ENCODE assay signal across 25 cellular contexts in the genomic region with DNA sequence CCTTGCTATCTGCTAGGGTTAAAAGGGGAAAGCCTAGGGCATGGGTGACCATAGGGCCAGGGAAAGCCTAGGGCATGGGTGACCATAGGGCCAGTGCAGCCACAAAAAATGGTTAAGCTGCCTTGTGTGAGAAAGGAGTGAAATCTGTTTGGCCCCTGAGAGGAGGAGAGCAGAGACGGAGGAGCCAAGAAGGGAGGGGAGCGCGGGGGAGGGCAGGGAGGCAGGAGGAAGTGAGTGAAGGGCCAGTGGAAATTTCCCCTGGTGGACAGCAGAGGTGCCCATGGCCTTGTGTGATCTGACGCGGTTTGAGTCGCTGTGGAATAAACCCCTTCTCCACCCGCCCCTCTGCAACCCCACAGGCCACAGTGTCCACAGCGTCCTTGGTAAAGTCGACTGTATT. TPM values are rescaled to one million over a fixed set of nuclear protein-coding genes. Genes with fewer than 3 reads are reported as not detected.
"Had no signal": no experiment of that assay in that cellular context is flagged by ENCODE, and none has a peak within 500 bp of the region (broad histone marks: within the 10 kb centered on the region; RNA-seq: fewer than 3 reads in every experiment).

No MANE protein-coding gene starts in this region.

- H3K4me3 Mint-ChIP-seq: activated B cell treated with CpG ODN at 0.5 μM for 24 hours; activated CD4-positive, alpha-beta memory T cell treated with anti-CD3 and anti-CD28 coated beads, Interleukin-2, amount 10 ng/mL, durations not matched to agents 7 days and 5 days; activated CD4-positive, alpha-beta T cell treated with anti-CD3 and anti-CD28 coated beads, Interleukin-2, amount 10 ng/mL, durations not matched to agents 7 days and 5 days; activated naive CD4-positive, alpha-beta T cell treated with anti-CD3 and anti-CD28 coated beads, Interleukin-2, amount 50 U/mL, for 24 hours; T-helper 17 cell had no signal

- H3K9me3 Mint-ChIP-seq: activated B cell treated with CpG ODN at 0.5 μM for 24 hours; activated CD4-positive, alpha-beta memory T cell treated with anti-CD3 and anti-CD28 coated beads, Interleukin-2, amount 10 ng/mL, durations not matched to agents 7 days and 5 days; activated CD4-positive, alpha-beta T cell treated with anti-CD3 and anti-CD28 coated beads, Interleukin-2, amount 10 ng/mL, durations not matched to agents 7 days and 5 days; activated naive CD4-positive, alpha-beta T cell treated with anti-CD3 and anti-CD28 coated beads, Interleukin-2, amount 50 U/mL, for 24 hours; activated T-helper 2 cell treated with anti-CD3 and anti-CD28 coated beads, Interferon-gamma antibody, Interleukin-2, Interleukin-4, amounts not matched to agents 10 μg/mL and 5 μg/mL and 100 μg/mL, durations not matched to agents 14 hours and 24 hours and 36 hours had no signal

- H3K36me3 Mint-ChIP-seq: activated naive CD4-positive, alpha-beta T cell treated with anti-CD3 and anti-CD28 coated beads, Interleukin-2, amount 50 U/mL, for 24 hours had no signal

- H3K27me3 Mint-ChIP-seq: activated naive CD4-positive, alpha-beta T cell treated with anti-CD3 and anti-CD28 coated beads, Interleukin-2, amount 50 U/mL, for 24 hours had no signal

- H3K4me3 ChIP-seq: cardiac muscle cell, Peyer's patch, SJCRH30 had no signal

- ATAC-seq: T-helper 17 cell had no signal

- H3K4me1 ChIP-seq: SJCRH30 had no signal

- H3K36me3 ChIP-seq: brain microvascular endothelial cell, cardiac muscle cell, Peyer's patch, SJCRH30 had no signal

- H3K27ac ChIP-seq: brain microvascular endothelial cell, cardiac muscle cell, Peyer's patch, SJCRH30 had no signal

- H3K4me1 Mint-ChIP-seq: activated naive CD4-positive, alpha-beta T cell treated with anti-CD3 and anti-CD28 coated beads, Interleukin-2, amount 50 U/mL, for 24 hours had no signal

- H3K27ac Mint-ChIP-seq: activated B cell treated with CpG ODN at 0.5 μM for 24 hours; activated CD4-positive, alpha-beta memory T cell treated with anti-CD3 and anti-CD28 coated beads, Interleukin-2, amount 10 ng/mL, durations not matched to agents 7 days and 5 days; activated CD4-positive, alpha-beta T cell treated with anti-CD3 and anti-CD28 coated beads, Interleukin-2, amount 10 ng/mL, durations not matched to agents 7 days and 5 days; activated naive CD4-positive, alpha-beta T cell treated with anti-CD3 and anti-CD28 coated beads, Interleukin-2, amount 50 U/mL, for 24 hours; activated T-helper 2 cell treated with anti-CD3 and anti-CD28 coated beads, Interferon-gamma antibody, Interleukin-2, Interleukin-4, amounts not matched to agents 10 μg/mL and 5 μg/mL and 100 μg/mL, durations not matched to agents 14 hours and 24 hours and 36 hours; T-helper 17 cell had no signal

- DNase-seq: activated B cell treated with CpG ODN at 0.5 μM for 24 hours; activated CD4-positive, alpha-beta memory T cell treated with anti-CD3 and anti-CD28 coated beads, Interleukin-2, amount 10 ng/mL, durations not matched to agents 7 days and 5 days; activated CD4-positive, alpha-beta T cell treated with anti-CD3 and anti-CD28 coated beads for 1 hour; activated CD4-positive, alpha-beta T cell treated with anti-CD3 and anti-CD28 coated beads, Interleukin-2, amount 10 ng/mL, durations not matched to agents 7 days and 5 days; activated naive CD4-positive, alpha-beta T cell; activated T-cell treated with anti-CD3 and anti-CD28 coated beads for 4 hours; activated T-cell treated with anti-CD3 and anti-CD28 coated beads, Interleukin-2, amount 50 U/mL, for 48 hours; brain microvascular endothelial cell; Kasumi-1; KBM-7; NCI-H1105 treated with DMSO at 0.1 percent for 48 hours; NCI-H1436 treated with DMSO at 0.1 percent for 48 hours; NCI-H187; NCI-H2081; NCI-H446; Peyer's patch; Right ventricle myocardium superior; SJCRH30; T-helper 17 cell; T-helper 9 cell had no signal

- H3K27me3 ChIP-seq: cardiac muscle cell, Peyer's patch had no signal

- H3K9me3 ChIP-seq: Peyer's patch, SJCRH30 had no signal

RNA-seq across cellular contexts. Expression of a gene that starts 0.6 kb away (rescaled TPM):
- total RNA-seq: activated B cell treated with CpG ODN at 0.5 μM for 24 hours; activated CD4-positive, alpha-beta memory T cell treated with anti-CD3 and anti-CD28 coated beads, Interleukin-2, amount 10 ng/mL, durations not matched to agents 7 days and 5 days; activated CD4-positive, alpha-beta T cell treated with anti-CD3 and anti-CD28 coated beads, Interleukin-2, amount 10 ng/mL, durations not matched to agents 7 days and 5 days; activated CD8-positive, alpha-beta memory T cell treated with anti-CD3 and anti-CD28 coated beads for 36 hours; activated T-helper 2 cell treated with anti-CD3 and anti-CD28 coated beads, Interferon-gamma antibody, Interleukin-2, Interleukin-4, amounts not matched to agents 10 μg/mL and 5 μg/mL and 100 μg/mL, durations not matched to agents 14 hours and 24 hours and 36 hours; astrocyte; Peyer's patch; Right ventricle myocardium superior; SJCRH30; T-helper 17 cell had no signal

RNA-seq across cellular contexts. Expression of a gene that starts 10.4 kb away (rescaled TPM):
- total RNA-seq: activated B cell treated with CpG ODN at 0.5 μM for 24 hours; activated CD4-positive, alpha-beta memory T cell treated with anti-CD3 and anti-CD28 coated beads, Interleukin-2, amount 10 ng/mL, durations not matched to agents 7 days and 5 days; activated CD4-positive, alpha-beta T cell treated with anti-CD3 and anti-CD28 coated beads, Interleukin-2, amount 10 ng/mL, durations not matched to agents 7 days and 5 days; activated CD8-positive, alpha-beta memory T cell treated with anti-CD3 and anti-CD28 coated beads for 36 hours; activated T-helper 2 cell treated with anti-CD3 and anti-CD28 coated beads, Interferon-gamma antibody, Interleukin-2, Interleukin-4, amounts not matched to agents 10 μg/mL and 5 μg/mL and 100 μg/mL, durations not matched to agents 14 hours and 24 hours and 36 hours; astrocyte; Peyer's patch; T-helper 17 cell had no signal

RNA-seq across cellular contexts. Expression of a gene that starts 21.6 kb away (rescaled TPM):
- total RNA-seq: activated B cell treated with CpG ODN at 0.5 μM for 24 hours; activated CD4-positive, alpha-beta memory T cell treated with anti-CD3 and anti-CD28 coated beads, Interleukin-2, amount 10 ng/mL, durations not matched to agents 7 days and 5 days; activated CD4-positive, alpha-beta T cell treated with anti-CD3 and anti-CD28 coated beads, Interleukin-2, amount 10 ng/mL, durations not matched to agents 7 days and 5 days; activated CD8-positive, alpha-beta memory T cell treated with anti-CD3 and anti-CD28 coated beads for 36 hours; activated T-helper 2 cell treated with anti-CD3 and anti-CD28 coated beads, Interferon-gamma antibody, Interleukin-2, Interleukin-4, amounts not matched to agents 10 μg/mL and 5 μg/mL and 100 μg/mL, durations not matched to agents 14 hours and 24 hours and 36 hours; astrocyte; cardiac muscle cell; Peyer's patch; Right ventricle myocardium superior; SJCRH30; T-helper 17 cell had no signal
